Comparison of ENCODE assay signal across 1 cellular context in the genomic region with DNA sequence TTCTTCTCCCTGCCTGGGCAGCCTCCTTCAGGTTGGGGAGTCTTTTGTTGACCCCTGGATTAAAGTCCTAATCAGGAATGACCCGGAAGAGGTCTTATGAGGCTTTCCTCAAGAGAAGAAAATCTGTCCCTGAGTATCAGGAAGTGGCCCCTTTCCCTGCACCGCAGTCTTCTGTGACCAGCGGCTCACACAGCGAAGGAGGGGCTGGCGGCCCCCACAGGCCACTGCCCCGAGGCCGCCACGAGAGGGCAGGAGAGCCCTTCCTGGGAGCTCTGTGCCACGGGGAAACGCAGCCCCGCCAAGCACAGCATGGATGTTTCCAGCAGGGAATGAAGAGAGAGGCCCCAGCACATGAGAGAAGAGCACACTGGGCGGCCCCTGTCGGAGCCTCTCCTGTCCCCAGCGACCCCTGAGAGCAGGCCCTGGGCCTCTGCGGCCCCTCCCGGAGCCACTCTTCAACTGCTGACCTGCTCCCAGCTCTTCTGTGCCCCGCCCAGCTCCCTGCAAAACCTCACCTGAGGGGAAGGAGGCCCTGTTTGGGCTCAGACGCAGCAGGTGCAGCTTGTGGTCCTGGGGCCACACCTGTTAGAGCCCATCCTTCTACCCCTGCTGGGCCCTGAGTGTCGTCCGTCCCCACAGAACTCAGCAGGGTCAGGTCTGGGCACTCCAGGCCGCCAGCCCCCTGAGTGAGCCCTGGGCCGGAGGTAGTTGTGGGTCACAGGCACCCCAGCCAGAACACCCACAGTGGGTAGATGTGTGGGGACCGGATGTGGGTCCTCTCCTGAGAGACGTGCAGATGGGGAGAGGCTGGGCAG.
TF ChIP-seq lines count a peak whose summit lies in the region.

No MANE protein-coding gene starts in this region.

TF ChIP-seq in A549, 52 proteins besides CTCF, POLR2A, EP300 and RAD21 (continued from another document):
- TF ChIP-seq, protein P1, sequence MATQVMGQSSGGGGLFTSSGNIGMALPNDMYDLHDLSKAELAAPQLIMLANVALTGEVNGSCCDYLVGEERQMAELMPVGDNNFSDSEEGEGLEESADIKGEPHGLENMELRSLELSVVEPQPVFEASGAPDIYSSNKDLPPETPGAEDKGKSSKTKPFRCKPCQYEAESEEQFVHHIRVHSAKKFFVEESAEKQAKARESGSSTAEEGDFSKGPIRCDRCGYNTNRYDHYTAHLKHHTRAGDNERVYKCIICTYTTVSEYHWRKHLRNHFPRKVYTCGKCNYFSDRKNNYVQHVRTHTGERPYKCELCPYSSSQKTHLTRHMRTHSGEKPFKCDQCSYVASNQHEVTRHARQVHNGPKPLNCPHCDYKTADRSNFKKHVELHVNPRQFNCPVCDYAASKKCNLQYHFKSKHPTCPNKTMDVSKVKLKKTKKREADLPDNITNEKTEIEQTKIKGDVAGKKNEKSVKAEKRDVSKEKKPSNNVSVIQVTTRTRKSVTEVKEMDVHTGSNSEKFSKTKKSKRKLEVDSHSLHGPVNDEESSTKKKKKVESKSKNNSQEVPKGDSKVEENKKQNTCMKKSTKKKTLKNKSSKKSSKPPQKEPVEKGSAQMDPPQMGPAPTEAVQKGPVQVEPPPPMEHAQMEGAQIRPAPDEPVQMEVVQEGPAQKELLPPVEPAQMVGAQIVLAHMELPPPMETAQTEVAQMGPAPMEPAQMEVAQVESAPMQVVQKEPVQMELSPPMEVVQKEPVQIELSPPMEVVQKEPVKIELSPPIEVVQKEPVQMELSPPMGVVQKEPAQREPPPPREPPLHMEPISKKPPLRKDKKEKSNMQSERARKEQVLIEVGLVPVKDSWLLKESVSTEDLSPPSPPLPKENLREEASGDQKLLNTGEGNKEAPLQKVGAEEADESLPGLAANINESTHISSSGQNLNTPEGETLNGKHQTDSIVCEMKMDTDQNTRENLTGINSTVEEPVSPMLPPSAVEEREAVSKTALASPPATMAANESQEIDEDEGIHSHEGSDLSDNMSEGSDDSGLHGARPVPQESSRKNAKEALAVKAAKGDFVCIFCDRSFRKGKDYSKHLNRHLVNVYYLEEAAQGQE (IDR thresholded peaks at IDR 0.05) = no peak
- TF ChIP-seq EHMT2 (IDR thresholded peaks at IDR 0.05; ENCODE audit: low read depth) = no peak
- 0 out of 2 replicates have a peak, but pooled peaks have one; percentile 55 for TF ChIP-seq MAZ (IDR thresholded peaks at IDR 0.05; ENCODE audit: borderline replicate concordance, low read depth, low read length)
- TF ChIP-seq HMGXB4 (CRISPR knock-in tag; IDR thresholded peaks at IDR 0.05; ENCODE audit: borderline replicate concordance) = no peak
- no peak for TF ChIP-seq POLR2AphosphoS2 (conservative IDR thresholded peaks at IDR 0.05; ENCODE audit: low read length)
- TF ChIP-seq SREBF2 (IDR thresholded peaks at IDR 0.05) = no peak
- TF ChIP-seq SMC3 (IDR thresholded peaks at IDR 0.05) = peak; percentile 97
- TF ChIP-seq TFCP2L1 (CRISPR knock-in tag; IDR thresholded peaks at IDR 0.05) = no peak
- TF ChIP-seq JUNB (IDR thresholded peaks at IDR 0.05) = no peak
- no peak for TF ChIP-seq ESRRA (IDR thresholded peaks at IDR 0.05; ENCODE audit: borderline replicate concordance, low read length)
- no peak for TF ChIP-seq KDM1A (IDR thresholded peaks at IDR 0.05; ENCODE audit: low read depth)
- TF ChIP-seq, protein P2, sequence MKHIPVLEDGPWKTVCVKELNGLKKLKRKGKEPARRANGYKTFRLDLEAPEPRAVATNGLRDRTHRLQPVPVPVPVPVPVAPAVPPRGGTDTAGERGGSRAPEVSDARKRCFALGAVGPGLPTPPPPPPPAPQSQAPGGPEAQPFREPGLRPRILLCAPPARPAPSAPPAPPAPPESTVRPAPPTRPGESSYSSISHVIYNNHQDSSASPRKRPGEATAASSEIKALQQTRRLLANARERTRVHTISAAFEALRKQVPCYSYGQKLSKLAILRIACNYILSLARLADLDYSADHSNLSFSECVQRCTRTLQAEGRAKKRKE (CRISPR knock-in tag; IDR thresholded peaks at IDR 0.05; ENCODE audit: low read depth) = no peak
- no peak for TF ChIP-seq FOSL2 (IDR thresholded peaks at IDR 0.05)
- no peak for TF ChIP-seq FOSL2 (CRISPR knock-in tag; IDR thresholded peaks at IDR 0.05)
- TF ChIP-seq KDM5A (IDR thresholded peaks at IDR 0.05) = no peak
